Comparison of ENCODE assay signal across 8 cellular contexts in genomic region chrX:25523574-25523973, GRCh38.
DNase-seq lines count a peak whose midpoint lies in the region; ATAC-seq and TF ChIP-seq lines count a peak whose summit lies in the region.

No MANE protein-coding gene starts in this region.

- H3K36me3 ChIP-seq in DND-41 (ENCODE audit: insufficient read depth, low read length), result no peaks in the 10 kb centered on the region

- POLR2A ChIA-PET in activated CD8-positive, alpha-beta T cell treated with anti-CD3 and anti-CD28 coated beads, Interleukin-2, amount 10 ng/mL, durations not matched to agents 7 days and 5 days (lab: Charles Lee), result no interaction called here

- CTCF ChIA-PET in activated CD8-positive, alpha-beta T cell treated with anti-CD3 and anti-CD28 coated beads, Interleukin-2, amount 10 ng/mL, durations not matched to agents 7 days and 5 days (lab: Charles Lee), result no interaction called here

- H3K4me1 Mint-ChIP-seq in activated CD8-positive, alpha-beta T cell treated with anti-CD3 and anti-CD28 coated beads, Interleukin-2, amount 10 ng/mL, durations not matched to agents 7 days and 5 days (ENCODE audit: low read depth), result no peaks in the 10 kb centered on the region

- no peak overlapping the region for H3K4me3 ChIP-seq in DND-41 (ENCODE audit: low read depth in 1 of 2, low read length in 2 of 2)

- H3K27me3 ChIP-seq in DND-41 (ENCODE audit: insufficient read depth, low read length, poor library complexity), result no peaks in the 10 kb centered on the region

- no peak overlapping the region for H3K4me3 Mint-ChIP-seq in activated CD8-positive, alpha-beta T cell treated with anti-CD3 and anti-CD28 coated beads, Interleukin-2, amount 10 ng/mL, durations not matched to agents 7 days and 5 days

- no peak overlapping the region for H3K27ac Mint-ChIP-seq in activated CD8-positive, alpha-beta T cell treated with anti-CD3 and anti-CD28 coated beads, Interleukin-2, amount 10 ng/mL, durations not matched to agents 7 days and 5 days

- no peaks in the 10 kb centered on the region for H3K79me2 ChIP-seq in DND-41 (ENCODE audit: insufficient read depth, low read length)

- H3K9me3 ChIP-seq in DND-41 (ENCODE audit: insufficient read depth, low read length, severe bottlenecking), result no peaks in the 10 kb centered on the region

- peak; percentile 8 for DNase-seq in DND-41
- peak; percentile 2 for DNase-seq in LoVo (ENCODE audit: low spot score)
- no peak for DNase-seq in left lobe of liver (ENCODE audit: low spot score)
- DNase-seq in activated CD4-positive, alpha-beta T cell treated with anti-CD3 and anti-CD28 coated beads, Interleukin-2, amount 50 U/mL, for 1 hour, result no peak
- DNase-seq in activated CD8-positive, alpha-beta T cell treated with anti-CD3 and anti-CD28 coated beads, Interleukin-2, amount 10 ng/mL, durations not matched to agents 7 days and 5 days, result no peak

- H3K27ac ChIP-seq in DND-41 (ENCODE audit: low read length) (no peak overlapping the region), VCaP (no peak overlapping the region)

- no peaks in the 10 kb centered on the region for H4K20me1 ChIP-seq in DND-41 (ENCODE audit: insufficient read depth, low read length)

- H3K4me2 ChIP-seq in DND-41 (ENCODE audit: insufficient read depth, low read length), result no peak overlapping the region

- H3K9ac ChIP-seq in DND-41 (ENCODE audit: low read depth, low read length), result no peak overlapping the region

- no peaks in the 10 kb centered on the region for H3K36me3 Mint-ChIP-seq in activated CD8-positive, alpha-beta T cell treated with anti-CD3 and anti-CD28 coated beads, Interleukin-2, amount 10 ng/mL, durations not matched to agents 7 days and 5 days (ENCODE audit: low read depth)

- peak; percentile 47 for TF ChIP-seq CTCF in DND-41 (IDR thresholded peaks at IDR 0.05; ENCODE audit: borderline replicate concordance, extremely low read depth, low read length, poor library complexity, severe bottlenecking)
- TF ChIP-seq CTCF in VCaP (conservative IDR thresholded peaks at IDR 0.05), result peak; percentile 71

- H3K9me3 Mint-ChIP-seq in activated CD8-positive, alpha-beta T cell treated with anti-CD3 and anti-CD28 coated beads, Interleukin-2, amount 10 ng/mL, durations not matched to agents 7 days and 5 days (ENCODE audit: insufficient read depth), result no peaks in the 10 kb centered on the region

- ATAC-seq in DND-41 (ENCODE audit: insufficient read depth, low read depth) (no peak), left lobe of liver (peak; percentile 76), GM21528 (IDR thresholded peaks at IDR 0.05; ENCODE audit: low FRiP score, unreplicated experiment) (no peak), HG03039 (IDR thresholded peaks at IDR 0.05; ENCODE audit: unreplicated experiment) (no peak)
- no peak for ATAC-seq in activated CD8-positive, alpha-beta T cell treated with anti-CD3 and anti-CD28 coated beads, Interleukin-2, amount 10 ng/mL, durations not matched to agents 7 days and 5 days

- H2AFZ ChIP-seq in DND-41 (ENCODE audit: low read depth, low read length), result no peak overlapping the region

- H3K27me3 Mint-ChIP-seq in activated CD8-positive, alpha-beta T cell treated with anti-CD3 and anti-CD28 coated beads, Interleukin-2, amount 10 ng/mL, durations not matched to agents 7 days and 5 days (ENCODE audit: low read depth), result no peaks in the 10 kb centered on the region

- no peaks in the 10 kb centered on the region for H3K4me1 ChIP-seq in DND-41 (ENCODE audit: insufficient read depth, low read length)

Comparison
In these comparisons a context has a peak if more than half of its experiments do, and no peak if none do; other contexts are left out.
1. DNase-seq: peak in DND-41 (single experiment) and LoVo (single experiment); none in left lobe of liver (single experiment), activated CD4-positive, alpha-beta T cell treated with anti-CD3 and anti-CD28 coated beads, Interleukin-2, amount 50 U/mL, for 1 hour (single experiment) and activated CD8-positive, alpha-beta T cell treated with anti-CD3 and anti-CD28 coated beads, Interleukin-2, amount 10 ng/mL, durations not matched to agents 7 days and 5 days (single experiment).